Comparison of ENCODE assay signal across 1 cellular context in the genomic region with DNA sequence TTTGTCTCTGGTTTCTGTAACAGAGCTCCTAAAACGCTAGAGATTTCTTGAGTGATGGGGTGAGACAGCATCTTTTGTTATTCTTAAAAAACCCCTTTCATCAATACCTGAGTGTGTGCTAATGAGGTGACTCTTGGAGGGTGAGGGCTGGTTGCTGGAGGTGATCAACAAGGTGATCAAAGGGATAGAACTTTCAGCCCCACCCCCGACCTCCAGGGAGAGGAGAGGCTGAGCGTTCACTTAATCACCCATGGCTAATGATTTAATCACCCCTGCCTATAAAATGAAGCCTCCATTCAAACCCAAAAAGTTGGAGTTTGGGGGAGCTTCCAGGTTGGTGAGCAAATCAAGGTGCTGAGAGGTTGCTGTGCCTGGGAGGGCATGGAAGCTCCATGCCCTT.
TF ChIP-seq lines count a peak whose summit lies in the region.

No MANE protein-coding gene starts in this region.

TF ChIP-seq in GM23338, 12 proteins besides CTCF, POLR2A, EP300 and RAD21 (continued from another document):
- TF ChIP-seq ZNF462 (CRISPR knock-in tag; IDR thresholded peaks at IDR 0.05) = no peak
